In the genomic region with DNA sequence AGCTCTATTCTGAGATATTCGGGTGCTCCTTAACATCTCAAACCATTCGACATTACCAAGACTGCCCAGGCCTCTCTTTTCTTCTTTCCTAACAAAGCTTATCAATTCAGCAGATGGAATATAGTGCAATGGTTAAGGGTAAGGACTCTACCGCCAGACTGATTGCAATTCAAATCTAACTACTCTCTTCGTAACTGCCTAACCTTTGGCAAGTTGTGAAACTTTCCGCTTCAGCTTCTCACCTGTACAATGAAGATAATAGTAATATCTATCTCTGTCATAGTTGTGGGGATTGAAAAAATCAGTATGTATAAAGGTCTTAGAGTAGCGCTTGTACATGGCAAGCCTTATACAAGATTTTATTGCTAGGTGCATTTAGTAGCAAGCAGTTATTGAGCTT, we compare ENCODE assay signal across 8 cellular contexts. TPM values are rescaled to one million over a fixed set of nuclear protein-coding genes. Genes with fewer than 3 reads are reported as not detected.
DNase-seq lines count a peak whose midpoint lies in the region; ATAC-seq, FAIRE-seq and TF ChIP-seq lines count a peak whose summit lies in the region.

No MANE protein-coding gene starts in this region.

- intact Hi-C loops in A673 (cut with micrococcal nuclease; ENCODE audit: unreplicated experiment) (loop anchor here (5.0 kb wide), 1 partner anchor 61 kb away; the partner anchor contains the start of gene NPHP3), K562 (cut with micrococcal nuclease) (no loop called here)

- H3K4me2 ChIP-seq in K562 (ENCODE audit: insufficient read depth, low read length): peak overlapping the region; percentile 93

- H3K27ac ChIP-seq in A673 (ENCODE audit: low read depth, low read length, poor library complexity, severe bottlenecking) (peak overlapping the region; percentile 93), K562 (ENCODE audit: extremely low read depth, low read depth, low read length) (peak overlapping the region; percentile 91; the same call in 2 of the 3 replicates), mesodermal cell (ENCODE audit: low read depth, low read length, severe bottlenecking) (no peak overlapping the region)

- no peak for TF ChIP-seq POLR2A in K562 (conservative IDR thresholded peaks at IDR 0.05)

- H3K79me2 ChIP-seq in K562 (ENCODE audit: control insufficient read depth, insufficient read depth, low read length): peaks cover 61% of the 10 kb centered on the region

- TF ChIP-seq EP300 in K562 (IDR thresholded peaks at IDR 0.05; ENCODE audit: low read length): no peak

- TF ChIP-seq RAD21 in K562 (CRISPR knock-in tag; conservative IDR thresholded peaks at IDR 0.05 in 1 of 2, IDR thresholded peaks at IDR 0.05 in 1 of 2): no peak

- ATAC-seq in K562: peak; percentile 5; the same call in 2 of the 3 replicates

- H3K4me3 ChIP-seq in A673 (ENCODE audit: low read depth, low read length, poor library complexity, severe bottlenecking) (peak overlapping the region; percentile 87), HFF-Myc (replicated peaks; ENCODE audit: low read depth, low read length) (peak overlapping the region; percentile 82), K562 (peak overlapping the region; percentile 91), mesodermal cell (ENCODE audit: extremely low read depth, insufficient read depth, low read length, poor library complexity, severe bottlenecking) (peak overlapping the region; percentile 82)

- peak overlapping the region; percentile 99 for H2AFZ ChIP-seq in K562 (ENCODE audit: low read depth, low read length)

- no peaks in the 10 kb centered on the region for H3K9me1 ChIP-seq in K562 (ENCODE audit: control insufficient read depth, insufficient read depth, low read length)

- H3K9me3 ChIP-seq in A673 (ENCODE audit: low read depth, low read length, poor library complexity, severe bottlenecking): no peaks in the 10 kb centered on the region
- H3K9me3 ChIP-seq in K562 (replicated peaks; ENCODE audit: control insufficient read depth, insufficient read depth, low read depth, low read length): no peaks in the 10 kb centered on the region
- no peaks in the 10 kb centered on the region for H3K9me3 ChIP-seq in mesodermal cell (ENCODE audit: control insufficient read depth, low read length)

- CTCF ChIA-PET in A673 (lab: Charles Lee): interaction anchor here (0.9 kb wide), 1 partner anchor 125 kb away, joined by 3 read pairs; no protein-coding TSS in a partner anchor
- CTCF ChIA-PET in K562 (lab: Yijun Ruan, JAX; ENCODE audit: low intra/inter-chr PET ratio): no interaction called here

- FAIRE-seq in K562 (lab: Jason Lieb, UNC): no peak

- BruUV-seq in A673 (replicated peaks; lab: Mats Ljungman, UMichigan): TSS peak; percentile 34
- BruUV-seq in K562 (replicated peaks; lab: Mats Ljungman, UMichigan): no TSS peak

- DNase-seq in A673 (ENCODE audit: low spot score) (no peak), HFF-Myc (ENCODE audit: extremely low read depth, low read depth) (no peak), K562 (ENCODE audit: extremely low read depth in 1 of 4, low spot score in 3 of 4) (no peak), NCI-H1694 treated with DMSO at 0.1 percent for 48 hours (lab: John Stamatoyannopoulos, UW) (no peak), OCI-M2 (lab: John Stamatoyannopoulos, UW; ENCODE audit: unreplicated experiment) (no peak), NCI-H2196 (lab: John Stamatoyannopoulos, UW; ENCODE audit: unreplicated experiment) (no peak), D341Med (ENCODE audit: low spot score) (no peak)

- WGBS in K562 (ENCODE audit: insufficient coverage, low coverage, missing lambda C conversion rate): 2% methylated on average over 6 of the region's 6 CpGs
- WGBS in mesodermal cell (ENCODE audit: insufficient coverage in 2 of 2), 2 experiments: 7% methylated on average over 2 of the region's 6 CpGs; no CpG with 5 or more reads in 1 of the 2 experiments

- POLR2A ChIA-PET in A673 (lab: Charles Lee; ENCODE audit: low non-redundant PET): interaction anchor here (0.6 kb wide), 1 partner anchor 10 kb away, joined by 3 read pairs; no protein-coding TSS in a partner anchor
- POLR2A ChIA-PET in K562 (lab: Yijun Ruan, JAX): interaction anchor here (0.9 to 1.5 kb wide), 2 partner anchors 8 to 15 kb away, joined by 4 to 5 read pairs; no protein-coding TSS in a partner anchor

- H4K20me1 ChIP-seq in K562 (replicated peaks; ENCODE audit: control insufficient read depth, insufficient read depth, low read length): no peaks in the 10 kb centered on the region

- TF ChIP-seq CTCF in A673 (conservative IDR thresholded peaks at IDR 0.05; ENCODE audit: low read depth, low read length) (no peak), HFF-Myc (IDR thresholded peaks at IDR 0.05; ENCODE audit: low read depth, low read length, missing control alignments) (no peak), K562 (IDR thresholded peaks at IDR 0.05 in 2 of 3, conservative IDR thresholded peaks at IDR 0.05 in 1 of 3; ENCODE audit: insufficient read depth in 2 of 3, low read depth in 1 of 3, low read length in 3 of 3) (no peak)

- in situ Hi-C loops in K562 (cut with MboI): no loop called here

- H3K27me3 ChIP-seq in A673 (replicated peaks; ENCODE audit: insufficient read depth, low read depth, low read length, poor library complexity) (no peaks in the 10 kb centered on the region), K562 (ENCODE audit: control insufficient read depth in 2 of 2, insufficient read depth in 2 of 2, low read length in 2 of 2) (no peaks in the 10 kb centered on the region)

- peak overlapping the region; percentile 23 to 90 for H3K9ac ChIP-seq in K562 (ENCODE audit: insufficient read depth in 1 of 2, low read depth in 2 of 2, low read length in 2 of 2)

- peaks cover 2% of the 10 kb centered on the region for H3K36me3 ChIP-seq in A673 (ENCODE audit: insufficient read depth, low read length, poor library complexity, severe bottlenecking)
- peaks cover 11% of the 10 kb centered on the region; the same call in 2 of the 3 replicates for H3K36me3 ChIP-seq in K562 (ENCODE audit: control insufficient read depth, insufficient read depth, low read length)
- no peaks in the 10 kb centered on the region for H3K36me3 ChIP-seq in mesodermal cell (ENCODE audit: control insufficient read depth, insufficient read depth, low read length)

- H3K4me1 ChIP-seq in A673 (ENCODE audit: insufficient read depth, low read length, poor library complexity, severe bottlenecking): peaks cover 10% of the 10 kb centered on the region
- peaks cover 0 to 9% of the 10 kb centered on the region in 2 experiments; a peak in 3 of 5 replicates for H3K4me1 ChIP-seq in K562 (replicated peaks in 1 of 2; ENCODE audit: control insufficient read depth in 2 of 2, insufficient read depth in 2 of 2, low read length in 2 of 2)
- peaks cover 6% of the 10 kb centered on the region for H3K4me1 ChIP-seq in mesodermal cell (ENCODE audit: control insufficient read depth, insufficient read depth, low read length, poor library complexity, severe bottlenecking)

TF ChIP-seq in K562, 482 proteins besides CTCF, POLR2A, EP300 and RAD21:
- TF ChIP-seq ARID2 (IDR thresholded peaks at IDR 0.05) (no peak), YBX1 (IDR thresholded peaks at IDR 0.05) (no peak)

RNA-seq across cellular contexts. Expression of gene UBA5, which starts 1.0 kb away (rescaled TPM):
- 50.0 and 55.8 TPM in 2 replicates for total RNA-seq in A673 (2021)
- total RNA-seq in K562 (2011; cell fraction: chromatin; rRNA removed; ENCODE audit: low replicate concordance): 21.8 and 67.7 TPM in 2 replicates
- total RNA-seq in K562 (2011; cell fraction: nucleolus; rRNA removed): 11.7 and 16.6 TPM in 2 replicates
- total RNA-seq in K562 (2011; cell fraction: nucleoplasm; rRNA removed): 29.8 and 40.5 TPM in 2 replicates
- total RNA-seq in K562 (2014; rRNA removed): 71.1 and 81.2 TPM in 2 replicates
- total RNA-seq in K562 (2014; rRNA removed; fragmentation: Illumina TruSeq; extraction: Trizol): 27.6 and 32.8 TPM in 2 replicates
- 28.9 and 29.1 TPM in 2 replicates for total RNA-seq in K562 (2015; rRNA removed; fragmentation: Illumina TruSeq; extraction: Trizol)
- total RNA-seq in K562 (2021): 32.1 and 36.6 TPM in 2 replicates
- polyA plus RNA-seq in K562 (2011; rRNA removed): 41.4 and 53.9 TPM in 2 replicates
- polyA plus RNA-seq in K562 (2011; cell fraction: cytosol; rRNA removed): 14.2 and 20.0 TPM in 2 replicates
- polyA plus RNA-seq in K562 (2011; cell fraction: nucleus; rRNA removed): 37.1 and 41.1 TPM in 2 replicates
- polyA plus RNA-seq in K562 (2012): 36.1 and 37.5 TPM in 2 replicates
- polyA plus RNA-seq in K562 (2014; fragmentation: Illumina TruSeq; extraction: Trizol): 28.0 and 29.4 TPM in 2 replicates
- 1 to 10 TPM; 8.1 TPM for polyA plus RNA-seq in K562 (2014; fragmentation: Nextera tagmentation; extraction: Ambion mirVana)
- 60.5 and 78.6 TPM in 2 replicates for polyA plus RNA-seq in K562 (2014; rRNA removed)
- polyA minus RNA-seq in K562 (2011; rRNA and poly(A)+ RNA removed): 38.3 and 44.4 TPM in 2 replicates
- 35.2 and 35.5 TPM in 2 replicates for polyA minus RNA-seq in K562 (2011; cell fraction: cytosol; rRNA and poly(A)+ RNA removed)
- 60.2 and 81.1 TPM in 2 replicates for polyA minus RNA-seq in K562 (2011; cell fraction: nucleus; rRNA and poly(A)+ RNA removed)
- polyA plus RNA-seq in mesodermal cell (2013, experiment 1 of 2): 48.1 TPM
- polyA plus RNA-seq in mesodermal cell (2013, experiment 2 of 2): 40.7 TPM

RNA-seq across cellular contexts. Expression of gene ACAD11, which starts 1.5 kb away (rescaled TPM):
- total RNA-seq in A673 (2021) (10.4 and 15.3 TPM in 2 replicates), K562 (2014; rRNA removed) (4.0 and 6.0 TPM in 2 replicates), K562 (2014; rRNA removed; fragmentation: Illumina TruSeq; extraction: Trizol) (3.5 and 4.2 TPM in 2 replicates), K562 (2015; rRNA removed; fragmentation: Illumina TruSeq; extraction: Trizol) (3.8 and 4.3 TPM in 2 replicates), K562 (2021) (3.4 and 3.7 TPM in 2 replicates)
- total RNA-seq in K562 (2011; cell fraction: chromatin; rRNA removed; ENCODE audit: low replicate concordance): 18.5 and 26.7 TPM in 2 replicates
- 9.3 and 9.8 TPM in 2 replicates for total RNA-seq in K562 (2011; cell fraction: nucleolus; rRNA removed)
- total RNA-seq in K562 (2011; cell fraction: nucleoplasm; rRNA removed): 11.5 and 14.9 TPM in 2 replicates
- polyA plus RNA-seq in K562 (2011; rRNA removed) (8.4 and 8.7 TPM in 2 replicates), K562 (2014; fragmentation: Illumina TruSeq; extraction: Trizol) (3.6 and 5.0 TPM in 2 replicates), K562 (2014; fragmentation: Nextera tagmentation; extraction: Ambion mirVana) (1 to 10 TPM; 1.3 to 2.1 TPM), K562 (2014; rRNA removed) (6.3 and 7.4 TPM in 2 replicates)
- polyA plus RNA-seq in K562 (2011; cell fraction: cytosol; rRNA removed): 1.3 and 2.6 TPM in 2 replicates
- 17.3 and 20.0 TPM in 2 replicates for polyA plus RNA-seq in K562 (2011; cell fraction: nucleus; rRNA removed)
- polyA plus RNA-seq in K562 (2012): 3.3 and 7.8 TPM in 2 replicates
- 8.2 and 15.5 TPM in 2 replicates for polyA minus RNA-seq in K562 (2011; rRNA and poly(A)+ RNA removed)
- polyA minus RNA-seq in K562 (2011; cell fraction: cytosol; rRNA and poly(A)+ RNA removed): 1.7 and 2.0 TPM in 2 replicates
- 13.1 and 17.4 TPM in 2 replicates for polyA minus RNA-seq in K562 (2011; cell fraction: nucleus; rRNA and poly(A)+ RNA removed)
- polyA plus RNA-seq in mesodermal cell (2013, experiment 1 of 2): 29.4 TPM
- 27.0 TPM for polyA plus RNA-seq in mesodermal cell (2013, experiment 2 of 2)
